In genomic region chr9:137256839-137257238, GRCh38 we compare ENCODE assay signal across 12 cellular contexts. TPM values are rescaled to one million over a fixed set of nuclear protein-coding genes. Genes with fewer than 3 reads are reported as not detected.
DNase-seq lines count a peak whose midpoint lies in the region; ATAC-seq, FAIRE-seq and TF ChIP-seq lines count a peak whose summit lies in the region.
"Had no signal": no experiment of that assay in that cellular context is flagged by ENCODE, and none has a peak within 500 bp of the region (broad histone marks: within the 10 kb centered on the region; RNA-seq: fewer than 3 reads in every experiment).

No MANE protein-coding gene starts in this region.

- H3K4me2 ChIP-seq in mesendoderm (ENCODE audit: low read length), result no peak overlapping the region

- no peak overlapping the region for H4K8ac ChIP-seq in mesendoderm (ENCODE audit: low read depth, low read length)

- H3K9me3 ChIP-seq in small intestine (ENCODE audit: control insufficient read depth, low read depth), result no peaks in the 10 kb centered on the region

- no peak for ATAC-seq in HG03108 (IDR thresholded peaks at IDR 0.05; ENCODE audit: unreplicated experiment)

- no peak overlapping the region for H3K4ac ChIP-seq in mesendoderm (ENCODE audit: low read depth, low read length)

- H3K4me3 Mint-ChIP-seq in activated naive CD8-positive, alpha-beta T cell, result peak overlapping the region; percentile 87

- no peak for DNase-seq in AG10803 (ENCODE audit: low read depth)
- no peak for DNase-seq in HFF-Myc (ENCODE audit: extremely low read depth, low read depth)
- DNase-seq in mesendoderm, result no peak
- DNase-seq in small intestine, result no peak
- DNase-seq in AML-193 (lab: John Stamatoyannopoulos, UW), result no peak
- DNase-seq in EL, result no peak
- DNase-seq: activated CD4-positive, alpha-beta T cell treated with anti-CD3 and anti-CD28 coated beads for 4 hours; cortex of kidney; NCI-H1105 treated with DMSO at 0.1 percent for 48 hours; nucleus accumbens had no signal

- no peak overlapping the region for H4K5ac ChIP-seq in mesendoderm (ENCODE audit: low read length)

- H2AK5ac ChIP-seq in mesendoderm (ENCODE audit: low read length), result no peak overlapping the region

- H3K27me3 Mint-ChIP-seq in activated naive CD8-positive, alpha-beta T cell, result no peaks in the 10 kb centered on the region

- H3K36me3 ChIP-seq in mesendoderm (ENCODE audit: control insufficient read depth, insufficient read depth, low read length) (peaks cover 3% of the 10 kb centered on the region), small intestine (ENCODE audit: control insufficient read depth in 2 of 2, insufficient read depth in 2 of 2, low read length in 2 of 2) (peaks cover 0 to 6% of the 10 kb centered on the region in 2 donors)

- H3K27me3 ChIP-seq in mesendoderm (ENCODE audit: insufficient read depth, low read length, poor library complexity), result no peaks in the 10 kb centered on the region
- H3K27me3 ChIP-seq in small intestine (ENCODE audit: control insufficient read depth in 2 of 2, insufficient read depth in 2 of 2, low read length in 2 of 2), result no peaks in the 10 kb centered on the region

- H3K56ac ChIP-seq in mesendoderm (ENCODE audit: low read length), result no peak overlapping the region

- H3K79me1 ChIP-seq in mesendoderm (ENCODE audit: low read length), result peaks cover 9% of the 10 kb centered on the region

- H3K23ac ChIP-seq in mesendoderm (ENCODE audit: low read length), result no peak overlapping the region

- H3K9me3 Mint-ChIP-seq in activated naive CD8-positive, alpha-beta T cell (ENCODE audit: low read depth), result no peaks in the 10 kb centered on the region

- H3K18ac ChIP-seq in mesendoderm (ENCODE audit: low read length), result no peak overlapping the region

- H3K9ac ChIP-seq in mesendoderm (ENCODE audit: low read length), result peak overlapping the region; percentile 2

- TF ChIP-seq CTCF in AG10803 (conservative IDR thresholded peaks at IDR 0.05; ENCODE audit: low read length) (no peak), HFF-Myc (IDR thresholded peaks at IDR 0.05; ENCODE audit: low read depth, low read length, missing control alignments) (no peak)

- H3K27ac Mint-ChIP-seq in activated naive CD8-positive, alpha-beta T cell, result no peak overlapping the region

- H2BK5ac ChIP-seq in mesendoderm (ENCODE audit: low read length), result no peak overlapping the region

- H2BK120ac ChIP-seq in mesendoderm (ENCODE audit: low read depth, low read length), result no peak overlapping the region

- no CpG with 5 or more reads among the region's 14 CpGs for WGBS in mesendoderm (ENCODE audit: extremely low coverage, insufficient coverage, low lambda C conversion rate)
- 89 to 93% (median 89%) methylated on average over 14 of the region's 14 CpGs for WGBS in small intestine, 3 donors

- H3K4me3 ChIP-seq in AG10803 (ENCODE audit: low read length) (peak overlapping the region; percentile 91), HFF-Myc (replicated peaks; ENCODE audit: low read depth, low read length) (peak overlapping the region; percentile 97), mesendoderm (ENCODE audit: low read length) (no peak overlapping the region), small intestine (ENCODE audit: low read depth in 1 of 2, low read length in 2 of 2) (no peak overlapping the region)

- H3K79me2 ChIP-seq in mesendoderm (ENCODE audit: control insufficient read depth, insufficient read depth, low read length), result peaks cover 16% of the 10 kb centered on the region

- peaks cover 3% of the 10 kb centered on the region for H3K4me1 ChIP-seq in mesendoderm (ENCODE audit: control insufficient read depth, low read depth, low read length)
- H3K4me1 ChIP-seq in small intestine (ENCODE audit: control insufficient read depth in 2 of 2, insufficient read depth in 1 of 2, low read depth in 1 of 2, low read length in 1 of 2), result peaks cover 8% of the 10 kb centered on the region in 2 donors

- H3K4me1 Mint-ChIP-seq in activated naive CD8-positive, alpha-beta T cell (ENCODE audit: low read depth), result peaks cover 16% of the 10 kb centered on the region

- FAIRE-seq in small intestine (lab: Jason Lieb, UNC), result no peak

- H2BK15ac ChIP-seq in mesendoderm (replicated peaks; ENCODE audit: low read depth), result no peak overlapping the region

- no peak overlapping the region for H3K27ac ChIP-seq in mesendoderm (ENCODE audit: low read depth, low read length)
- no peak overlapping the region for H3K27ac ChIP-seq in small intestine (ENCODE audit: low read depth in 1 of 2, low read length in 1 of 2)

- H3K36me3 Mint-ChIP-seq in activated naive CD8-positive, alpha-beta T cell, result peaks cover 4% of the 10 kb centered on the region

RNA-seq across cellular contexts. Expression of gene NELFB, which starts 1.7 kb away (rescaled TPM):
- 39.7 TPM for polyA plus RNA-seq in mesendoderm (2013, experiment 1 of 2)
- polyA plus RNA-seq in mesendoderm (2013, experiment 2 of 2), result 39.7 TPM
- polyA plus RNA-seq in small intestine, result 10 to 100 TPM; 34.7 to 62.5 (median 34.9) TPM

RNA-seq across cellular contexts. Expression of gene STPG3, which starts 5.8 kb away (rescaled TPM):
- 0.14 TPM for polyA plus RNA-seq in mesendoderm (2013, experiment 1 of 2)
- 0.15 TPM for polyA plus RNA-seq in mesendoderm (2013, experiment 2 of 2)
- not detected for polyA plus RNA-seq in small intestine

RNA-seq across cellular contexts. Expression of gene TUBB4B, which starts 15.8 kb away (rescaled TPM):
- polyA plus RNA-seq in mesendoderm (2013, experiment 1 of 2), result 288 TPM
- 285 TPM for polyA plus RNA-seq in mesendoderm (2013, experiment 2 of 2)
- 100 to 1,000 TPM; 365 to 374 (median 369) TPM for polyA plus RNA-seq in small intestine

RNA-seq across cellular contexts. Expression of gene TOR4A, which starts 20.7 kb away (rescaled TPM):
- 4.1 TPM for polyA plus RNA-seq in mesendoderm (2013, experiment 1 of 2)
- 4.0 TPM for polyA plus RNA-seq in mesendoderm (2013, experiment 2 of 2)
- 10 to 100 TPM in 1 of 3 donors, 1 to 10 TPM in 2; 3.4 to 21.5 (median 9.7) TPM for polyA plus RNA-seq in small intestine

RNA-seq across cellular contexts. Expression of gene SLC34A3, which starts 26.1 kb away (rescaled TPM):
- polyA plus RNA-seq in mesendoderm (2013, experiment 1 of 2), result 0.03 TPM
- polyA plus RNA-seq in mesendoderm (2013, experiment 2 of 2), result 0.01 TPM
- polyA plus RNA-seq in small intestine, result under 1 TPM; 0.21 to 0.89 (median 0.81) TPM

Comparison
In these comparisons a context has a peak if more than half of its experiments do, and no peak if none do; other contexts are left out.
1. H3K4me3 ChIP-seq: peak in AG10803 (single experiment) and HFF-Myc (single experiment); none in mesendoderm (single experiment) and small intestine (0 of 2).